In the genomic region with DNA sequence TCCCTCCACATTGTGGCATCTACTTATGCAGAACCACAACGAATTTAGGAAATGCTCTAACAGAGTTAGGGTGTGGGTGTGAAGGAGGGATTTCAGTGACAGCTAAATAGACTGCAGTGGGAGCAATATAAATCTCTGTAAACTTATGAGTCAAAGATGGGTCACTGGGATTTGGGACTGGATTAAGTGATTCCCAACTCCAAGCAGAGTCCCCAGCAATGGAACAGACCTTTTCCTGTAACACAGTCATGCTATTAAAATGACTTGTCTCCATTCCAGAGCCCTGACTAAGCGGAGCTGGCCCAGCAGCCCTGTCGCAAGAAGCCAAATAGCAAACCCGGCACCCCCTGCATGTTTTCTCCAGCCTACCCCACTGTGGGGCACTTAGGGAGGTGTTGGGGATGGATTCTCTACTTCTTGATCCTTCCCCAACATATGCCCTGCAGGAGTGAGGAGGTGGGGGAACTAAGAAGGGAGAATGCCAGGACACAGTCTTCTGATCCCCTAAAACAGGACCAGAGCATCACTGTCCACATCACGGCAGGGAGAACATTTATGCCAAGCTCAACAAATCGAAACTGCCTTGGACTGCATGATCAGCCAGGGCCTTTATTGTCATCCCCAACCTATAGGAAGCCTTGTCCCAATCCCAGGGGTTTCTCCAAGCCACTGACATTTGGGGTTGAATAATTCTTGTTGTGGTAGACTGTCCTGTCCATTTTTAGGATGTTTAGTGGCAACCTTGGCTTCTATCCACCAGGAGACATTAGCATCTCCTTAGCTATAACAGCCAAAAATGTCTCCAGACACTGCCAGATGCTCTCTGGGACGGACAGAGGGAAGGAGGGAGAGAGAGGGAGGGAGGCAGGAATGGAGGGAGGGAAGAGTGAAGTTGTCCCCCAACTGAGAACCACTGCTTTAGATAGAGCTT, we compare ENCODE assay signal across 9 cellular contexts. TPM values are rescaled to one million over a fixed set of nuclear protein-coding genes. Genes with fewer than 3 reads are reported as not detected.
A peak's percentile ranks its signal among the peaks of the same experiment; 100 is the strongest.
DNase-seq lines count a peak whose midpoint lies in the region; FAIRE-seq and TF ChIP-seq lines count a peak whose summit lies in the region.
"Had no signal": no experiment of that assay in that cellular context is flagged by ENCODE, and none has a peak within 500 bp of the region (broad histone marks: within the 10 kb centered on the region; RNA-seq: fewer than 3 reads in every experiment).

No MANE protein-coding gene starts in this region.

- H3K36me3 Mint-ChIP-seq in activated CD4-positive, alpha-beta T cell treated with anti-CD3 and anti-CD28 coated beads, Interleukin-2, amount 10 ng/mL, durations not matched to agents 7 days and 5 days (ENCODE audit: low read depth) = no peaks in the 10 kb centered on the region
- H3K36me3 Mint-ChIP-seq: activated CD8-positive, alpha-beta memory T cell treated with anti-CD3 and anti-CD28 coated beads, Interleukin-2, amount 10 ng/mL, durations not matched to agents 7 days and 5 days had no signal

- no peaks in the 10 kb centered on the region for H3K4me1 Mint-ChIP-seq in activated CD4-positive, alpha-beta T cell treated with anti-CD3 and anti-CD28 coated beads, Interleukin-2, amount 10 ng/mL, durations not matched to agents 7 days and 5 days

- H3K36me3 ChIP-seq in brain microvascular endothelial cell (replicated peaks) (peaks cover 2% of the 10 kb centered on the region), stomach smooth muscle (ENCODE audit: control insufficient read depth in 2 of 2, insufficient read depth in 2 of 2, low read length in 2 of 2) (peaks cover 14 to 25% of the 10 kb centered on the region in 2 donors)

- H3K9me3 Mint-ChIP-seq in activated CD4-positive, alpha-beta T cell treated with anti-CD3 and anti-CD28 coated beads, Interleukin-2, amount 10 ng/mL, durations not matched to agents 7 days and 5 days = no peaks in the 10 kb centered on the region

- H3K9me3 ChIP-seq in stomach smooth muscle (ENCODE audit: control insufficient read depth in 2 of 2, low read length in 2 of 2) = no peaks in the 10 kb centered on the region

- peak; percentile 33 for FAIRE-seq in H54 (lab: Jason Lieb, UNC)

- H3K4me3 ChIP-seq in brain microvascular endothelial cell (ENCODE audit: low read depth, low read length) (no peak overlapping the region), stomach smooth muscle (ENCODE audit: low read length in 2 of 2) (peak overlapping the region; percentile 3 to 40)

- CTCF ChIA-PET in activated CD4-positive, alpha-beta T cell treated with anti-CD3 and anti-CD28 coated beads, Interleukin-2, amount 10 ng/mL, durations not matched to agents 7 days and 5 days (lab: Charles Lee) = no interaction called here

- H3K4me3 Mint-ChIP-seq in activated CD4-positive, alpha-beta T cell treated with anti-CD3 and anti-CD28 coated beads, Interleukin-2, amount 10 ng/mL, durations not matched to agents 7 days and 5 days = no peak overlapping the region
- H3K4me3 Mint-ChIP-seq: activated CD8-positive, alpha-beta memory T cell treated with anti-CD3 and anti-CD28 coated beads, Interleukin-2, amount 10 ng/mL, durations not matched to agents 7 days and 5 days had no signal

- TF ChIP-seq CTCF in brain microvascular endothelial cell (IDR thresholded peaks at IDR 0.05; ENCODE audit: low read depth, low read length, missing control alignments) = no peak

- H3K9ac ChIP-seq in stomach smooth muscle (ENCODE audit: low read length in 2 of 2) = peak overlapping the region; percentile 66 to 68

- peaks cover 88% of the 10 kb centered on the region for H3K4me1 ChIP-seq in stomach smooth muscle (ENCODE audit: control insufficient read depth, insufficient read depth, low read length)

- no peak overlapping the region for H3K27ac Mint-ChIP-seq in activated CD4-positive, alpha-beta T cell treated with anti-CD3 and anti-CD28 coated beads, Interleukin-2, amount 10 ng/mL, durations not matched to agents 7 days and 5 days
- H3K27ac Mint-ChIP-seq: activated CD8-positive, alpha-beta memory T cell treated with anti-CD3 and anti-CD28 coated beads, Interleukin-2, amount 10 ng/mL, durations not matched to agents 7 days and 5 days had no signal

- DNase-seq in H54 (ENCODE audit: insufficient read length, low spot score) = peak; percentile 92
- peak; percentile 82 for DNase-seq in brain microvascular endothelial cell
- peak; percentile 96 for DNase-seq in islet precursor cell
- no peak for DNase-seq in activated CD4-positive, alpha-beta T cell treated with anti-CD3 and anti-CD28 coated beads, Interleukin-2, amount 10 ng/mL, durations not matched to agents 7 days and 5 days
- DNase-seq in activated CD4-positive, alpha-beta T cell treated with anti-CD3 and anti-CD28 coated beads, Interleukin-2, amount 50 U/mL, for 1 hour = no peak
- no peak for DNase-seq in NCI-H82 treated with DMSO at 0.1 percent for 48 hours (lab: John Stamatoyannopoulos, UW; ENCODE audit: unreplicated experiment)
- no peak for DNase-seq in SKM-1 treated with dmso at 0.1 percent for 144 hours (lab: John Stamatoyannopoulos, UW; ENCODE audit: unreplicated experiment)
- DNase-seq: activated CD8-positive, alpha-beta memory T cell treated with anti-CD3 and anti-CD28 coated beads, Interleukin-2, amount 10 ng/mL, durations not matched to agents 7 days and 5 days had no signal

- TF ChIP-seq POLR2A in H54 (IDR thresholded peaks at IDR 0.05; ENCODE audit: low read depth, low read length) = no peak

- H3K27me3 ChIP-seq in brain microvascular endothelial cell (replicated peaks) (no peaks in the 10 kb centered on the region), stomach smooth muscle (ENCODE audit: control insufficient read depth in 1 of 2, insufficient read depth in 2 of 2, low read length in 2 of 2) (no peaks in the 10 kb centered on the region)

- POLR2A ChIA-PET in activated CD4-positive, alpha-beta T cell treated with anti-CD3 and anti-CD28 coated beads, Interleukin-2, amount 10 ng/mL, durations not matched to agents 7 days and 5 days (lab: Charles Lee) = interaction anchor here (0.5 kb wide), 1 partner anchor 37 kb away, joined by 3 read pairs; no protein-coding TSS in a partner anchor

- H3K27me3 Mint-ChIP-seq in activated CD4-positive, alpha-beta T cell treated with anti-CD3 and anti-CD28 coated beads, Interleukin-2, amount 10 ng/mL, durations not matched to agents 7 days and 5 days = peaks cover 3% of the 10 kb centered on the region

- in situ Hi-C loops in brain microvascular endothelial cell (cut with HindIII; ENCODE audit: low pct_ligation_motif_present, low sequenced_read_pairs) = no loop called here

- H3K27ac ChIP-seq in brain microvascular endothelial cell (peak overlapping the region; percentile 82), stomach smooth muscle (ENCODE audit: low read length) (peak overlapping the region; percentile 94)

RNA-seq across cellular contexts. Expression of a gene that starts 36.9 kb away (rescaled TPM):
- 100 to 1,000 TPM; 737 to 869 TPM for total RNA-seq in activated CD4-positive, alpha-beta T cell treated with anti-CD3 and anti-CD28 coated beads, Interleukin-2, amount 10 ng/mL, durations not matched to agents 7 days and 5 days

RNA-seq across cellular contexts. Expression of a gene that starts 37.1 kb away (rescaled TPM):
- total RNA-seq in activated CD4-positive, alpha-beta T cell treated with anti-CD3 and anti-CD28 coated beads, Interleukin-2, amount 10 ng/mL, durations not matched to agents 7 days and 5 days = 10 to 100 TPM; 18.5 to 22.8 TPM

Comparison
In these comparisons a context has a peak if more than half of its experiments do, and no peak if none do; other contexts are left out.
1. DNase-seq: peak in H54 (single experiment), brain microvascular endothelial cell (single experiment) and islet precursor cell (single experiment); none in activated CD4-positive, alpha-beta T cell treated with anti-CD3 and anti-CD28 coated beads, Interleukin-2, amount 10 ng/mL, durations not matched to agents 7 days and 5 days (single experiment), activated CD4-positive, alpha-beta T cell treated with anti-CD3 and anti-CD28 coated beads, Interleukin-2, amount 50 U/mL, for 1 hour (single experiment), NCI-H82 treated with DMSO at 0.1 percent for 48 hours (single experiment) and SKM-1 treated with dmso at 0.1 percent for 144 hours (single experiment).